15 cellular contexts compared by ENCODE assay signal in the genomic region with DNA sequence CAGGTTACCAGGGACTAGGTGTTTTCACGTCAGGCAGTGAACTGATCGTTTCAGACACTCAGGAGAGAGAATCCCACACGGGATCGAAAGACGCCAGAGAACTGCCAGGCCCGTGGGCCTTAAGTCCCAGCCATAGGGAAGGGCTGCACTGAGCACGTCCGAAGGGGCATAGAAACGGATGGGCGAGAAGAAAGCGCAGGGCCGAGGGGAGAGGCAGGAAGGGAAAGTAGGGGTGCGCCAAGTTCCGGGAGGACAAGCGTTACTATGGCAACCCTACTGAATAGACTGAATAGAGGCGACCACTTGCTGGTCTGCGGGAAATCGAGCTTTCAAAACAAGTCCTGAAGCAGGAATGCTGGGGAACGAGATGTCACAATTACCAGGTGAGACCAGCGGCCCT.
A peak's percentile ranks its signal among the peaks of the same experiment; 100 is the strongest.
DNase-seq lines count a peak whose midpoint lies in the region; ATAC-seq and TF ChIP-seq lines count a peak whose summit lies in the region.
"Had no signal": no experiment of that assay in that cellular context is flagged by ENCODE, and none has a peak within 500 bp of the region (broad histone marks: within the 10 kb centered on the region; RNA-seq: fewer than 3 reads in every experiment).

No MANE protein-coding gene starts in this region.

- H3K4me2 ChIP-seq in trophoblast cell (ENCODE audit: low read length) = no peak overlapping the region

- no peak overlapping the region for H3K27ac Mint-ChIP-seq in CD8-positive, alpha-beta T cell
- H3K27ac Mint-ChIP-seq: CD4-positive, CD25-positive, alpha-beta regulatory T cell had no signal

- no peak overlapping the region for H2AK5ac ChIP-seq in trophoblast cell (ENCODE audit: low read length)

- no peak overlapping the region for H3K23ac ChIP-seq in trophoblast cell (ENCODE audit: low read length)

- H3K9me3 ChIP-seq in esophagus muscularis mucosa (peaks cover 0 to 24% (median 15%) of the 10 kb centered on the region in 4 donors), trophoblast cell (ENCODE audit: insufficient read depth, low read depth, low read length) (peaks cover 50% of the 10 kb centered on the region)
- no peaks in the 10 kb centered on the region for H3K9me3 ChIP-seq in CD8-positive, alpha-beta T cell (ENCODE audit: low read length)

- TF ChIP-seq POLR2A in esophagus muscularis mucosa (IDR thresholded peaks at IDR 0.05; ENCODE audit: low read depth) = no peak

- H3K4me1 ChIP-seq in esophagus muscularis mucosa (no peaks in the 10 kb centered on the region), trophoblast cell (ENCODE audit: control insufficient read depth in 1 of 2, insufficient read depth in 2 of 2, low read length in 2 of 2) (no peaks in the 10 kb centered on the region)
- H3K4me1 ChIP-seq in CD8-positive, alpha-beta T cell (ENCODE audit: insufficient read depth, low read length) = no peaks in the 10 kb centered on the region
- H3K4me1 ChIP-seq: BE2C had no signal

- POLR2A ChIA-PET in CD8-positive, alpha-beta T cell (lab: Charles Lee) = no interaction called here

- TF ChIP-seq EP300 in esophagus muscularis mucosa (IDR thresholded peaks at IDR 0.05) = no peak

- H2BK5ac ChIP-seq in trophoblast cell (ENCODE audit: low read depth, low read length, poor library complexity) = no peak overlapping the region

- H3K4me3 Mint-ChIP-seq in CD8-positive, alpha-beta T cell = no peak overlapping the region

- H3K9me3 Mint-ChIP-seq in CD8-positive, alpha-beta T cell = peaks cover 22% of the 10 kb centered on the region

- H3K36me3 ChIP-seq in esophagus muscularis mucosa = no peaks in the 10 kb centered on the region
- no peaks in the 10 kb centered on the region for H3K36me3 ChIP-seq in CD8-positive, alpha-beta T cell (ENCODE audit: insufficient read depth, low read length)
- H3K36me3 ChIP-seq in trophoblast cell (ENCODE audit: control insufficient read depth in 1 of 2, insufficient read depth in 2 of 2, low read length in 2 of 2) = no peaks in the 10 kb centered on the region
- H3K36me3 ChIP-seq: BE2C had no signal

- WGBS in esophagus muscularis mucosa = 28% methylated on average over 20 of the region's 20 CpGs
- no CpG with 5 or more reads among the region's 20 CpGs for whole genome bisulfite sequencing in trophoblast cell (ENCODE audit: extremely low coverage, insufficient coverage, insufficient read length)

- no peak overlapping the region for H2BK120ac ChIP-seq in trophoblast cell (ENCODE audit: insufficient read depth, low read length, poor library complexity)

- peak; percentile 23 for DNase-seq in NCI-H146 (lab: John Stamatoyannopoulos, UW)
- no peak for DNase-seq in NCI-H146 treated with DMSO at 0.1 percent for 48 hours (lab: John Stamatoyannopoulos, UW; ENCODE audit: unreplicated experiment)
- DNase-seq in NCI-H2227 treated with DMSO at 0.1 percent for 48 hours (lab: John Stamatoyannopoulos, UW) = peak; percentile 75
- DNase-seq in esophagus muscularis mucosa (ENCODE audit: extremely low spot score) = no peak
- DNase-seq in hepatic stellate cell (ENCODE audit: low spot score) = no peak
- DNase-seq in CD8-positive, alpha-beta T cell = no peak
- DNase-seq in trophoblast cell = no peak
- DNase-seq: BE2C; CD4-positive, CD25-positive, alpha-beta regulatory T cell; KG1; MV-4-11; NCI-H187 treated with DMSO at 0.1 percent for 48 hours; NCI-H2171; OCI-M1 had no signal

- no peak overlapping the region for H2BK12ac ChIP-seq in trophoblast cell (ENCODE audit: low read length)

- H3K27me3 ChIP-seq in esophagus muscularis mucosa (peaks cover 0 to 22% (median 0%) of the 10 kb centered on the region in 4 donors), trophoblast cell (ENCODE audit: insufficient read depth, low read length) (no peaks in the 10 kb centered on the region)
- H3K27me3 ChIP-seq in CD8-positive, alpha-beta T cell (ENCODE audit: insufficient read depth, low read length) = no peaks in the 10 kb centered on the region
- H3K27me3 ChIP-seq: BE2C had no signal

- no peak overlapping the region for H3K9ac ChIP-seq in trophoblast cell (ENCODE audit: low read length)

- no peak overlapping the region for H4K91ac ChIP-seq in trophoblast cell (ENCODE audit: low read depth, low read length)

- H3K27me3 Mint-ChIP-seq in CD8-positive, alpha-beta T cell (ENCODE audit: low read depth) = no peaks in the 10 kb centered on the region
- H3K27me3 Mint-ChIP-seq: CD4-positive, CD25-positive, alpha-beta regulatory T cell had no signal

- H3K18ac ChIP-seq in trophoblast cell (ENCODE audit: low read length) = no peak overlapping the region

- no peaks in the 10 kb centered on the region for H3K79me1 ChIP-seq in trophoblast cell (ENCODE audit: low read length)

- H3K4me1 Mint-ChIP-seq in CD8-positive, alpha-beta T cell (ENCODE audit: low read depth) = no peaks in the 10 kb centered on the region
- H3K4me1 Mint-ChIP-seq: CD4-positive, CD25-positive, alpha-beta regulatory T cell had no signal

- peak overlapping the region in 1 of 4 donors; percentile 54 for H3K27ac ChIP-seq in esophagus muscularis mucosa (replicated peaks in 1 of 4)
- H3K27ac ChIP-seq in temporal lobe (ENCODE audit: low read depth, low read length) = peak overlapping the region; percentile 61
- H3K27ac ChIP-seq in CD8-positive, alpha-beta T cell (ENCODE audit: low read depth, low read length) = no peak overlapping the region
- no peak overlapping the region for H3K27ac ChIP-seq in trophoblast cell (ENCODE audit: low read depth, low read length)

- intact Hi-C loops in esophagus muscularis mucosa (cut with DNase I) = no loop called here
- intact Hi-C loops in CD8-positive, alpha-beta T cell (cut with DNase I, micrococcal nuclease) = no loop called here

- ATAC-seq in CD8-positive, alpha-beta T cell = no peak

- H4K12ac ChIP-seq in trophoblast cell (ENCODE audit: low read depth, low read length) = no peak overlapping the region

- H3K79me2 ChIP-seq in trophoblast cell (ENCODE audit: control insufficient read depth, insufficient read depth, low read length, poor library complexity) = no peaks in the 10 kb centered on the region

- H3K4ac ChIP-seq in trophoblast cell (ENCODE audit: low read depth, low read length) = no peak overlapping the region

- TF ChIP-seq CTCF in esophagus muscularis mucosa (IDR thresholded peaks at IDR 0.05) = no peak
- no peak for TF ChIP-seq CTCF in CD8-positive, alpha-beta T cell (IDR thresholded peaks at IDR 0.05)

- H3K4me3 ChIP-seq in esophagus muscularis mucosa = peak overlapping the region in 3 of 4 donors; percentile 20 to 40 (median 32)
- no peak overlapping the region for H3K4me3 ChIP-seq in CD8-positive, alpha-beta T cell (ENCODE audit: low read depth, low read length)
- H3K4me3 ChIP-seq in trophoblast cell (ENCODE audit: low read depth, low read length) = no peak overlapping the region

- no peak overlapping the region for H2AFZ ChIP-seq in trophoblast cell (ENCODE audit: insufficient read depth, low read length, poor library complexity)

- H3K36me3 Mint-ChIP-seq in CD8-positive, alpha-beta T cell = no peaks in the 10 kb centered on the region

- H4K8ac ChIP-seq in trophoblast cell (ENCODE audit: low read depth, low read length) = no peak overlapping the region

- no peak overlapping the region for H3K14ac ChIP-seq in trophoblast cell (ENCODE audit: low read length)

- CTCF ChIA-PET in CD8-positive, alpha-beta T cell (lab: Charles Lee) = interaction anchor here (0.9 kb wide), 1 partner anchor 672 kb away, joined by 3 read pairs; no protein-coding TSS in a partner anchor

Comparison
In these comparisons a context has a peak if more than half of its experiments do, and no peak if none do; other contexts are left out.
1. DNase-seq: peak in NCI-H146 (single experiment) and NCI-H2227 treated with DMSO at 0.1 percent for 48 hours (single experiment); none in NCI-H146 treated with DMSO at 0.1 percent for 48 hours (single experiment), esophagus muscularis mucosa (single experiment), hepatic stellate cell (single experiment), CD8-positive, alpha-beta T cell (0 of 7) and trophoblast cell (0 of 2).
2. H3K4me3 ChIP-seq: peak in esophagus muscularis mucosa (3 of 4); none in CD8-positive, alpha-beta T cell (single experiment) and trophoblast cell (single experiment).